ENCODE assay signal across 8 cellular contexts in the genomic region with DNA sequence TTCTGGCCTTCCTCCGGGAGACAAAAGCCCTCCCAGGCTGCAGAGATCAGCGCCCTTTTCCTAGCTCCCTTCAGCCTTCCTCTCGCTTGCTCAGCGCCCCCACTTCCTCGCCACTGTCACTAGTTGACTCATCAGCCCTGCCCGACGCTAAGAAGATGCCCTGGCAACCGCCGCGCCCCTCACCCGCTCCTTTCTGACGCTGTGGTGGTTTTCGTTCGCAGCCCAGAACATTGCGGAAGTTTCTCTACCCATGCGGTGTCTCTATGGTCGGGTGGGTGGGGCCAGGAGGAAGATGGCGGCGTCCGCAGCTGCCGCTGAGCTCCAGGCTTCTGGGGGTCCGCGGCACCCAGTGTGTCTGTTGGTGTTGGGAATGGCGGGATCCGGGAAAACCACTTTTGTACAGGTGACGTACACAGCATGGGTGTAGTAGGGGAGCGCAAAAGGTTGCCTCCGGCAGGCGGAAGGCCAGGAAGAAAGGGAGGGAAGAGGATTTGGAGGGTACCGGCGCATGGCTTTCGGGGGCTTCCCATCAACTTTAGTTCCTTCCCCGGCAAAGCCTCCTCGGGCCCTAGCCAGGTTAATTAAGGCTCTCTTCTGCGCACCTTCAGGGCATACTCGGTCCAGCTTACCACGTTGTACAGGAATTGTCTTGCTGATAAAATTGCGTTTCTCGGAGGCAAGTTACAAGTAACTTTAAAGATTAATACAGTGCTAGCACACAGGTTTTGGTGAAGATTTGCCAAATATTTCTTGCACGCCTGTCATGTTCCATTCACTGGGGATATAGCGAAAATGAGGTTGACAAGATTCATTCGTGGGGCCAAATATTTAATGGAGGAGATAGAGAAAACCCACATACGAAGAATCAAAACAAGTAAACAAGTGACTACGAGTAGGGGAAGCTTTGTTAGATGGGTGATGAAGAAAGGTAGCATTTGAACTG. TPM values are rescaled to one million over a fixed set of nuclear protein-coding genes. Genes with fewer than 3 reads are reported as not detected.
DNase-seq lines count a peak whose midpoint lies in the region; TF ChIP-seq lines count a peak whose summit lies in the region.

A gene with protein sequence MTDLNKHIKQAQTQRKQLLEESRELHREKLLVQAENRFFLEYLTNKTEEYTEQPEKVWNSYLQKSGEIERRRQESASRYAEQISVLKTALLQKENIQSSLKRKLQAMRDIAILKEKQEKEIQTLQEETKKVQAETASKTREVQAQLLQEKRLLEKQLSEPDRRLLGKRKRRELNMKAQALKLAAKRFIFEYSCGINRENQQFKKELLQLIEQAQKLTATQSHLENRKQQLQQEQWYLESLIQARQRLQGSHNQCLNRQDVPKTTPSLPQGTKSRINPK (minus strand): TSS at position 246 of the 943 bp plus-strand sequence. CDS start 1,213 bp downstream, outside the sequence.
A gene (plus strand): TSS at position 284 of the 943 bp plus-strand sequence. CDS start 9 bp downstream, at position 293.

- peak within 1 kb of the TSS; percentile 71 for H3K9ac ChIP-seq in neural progenitor cell
- peak within 1 kb of the TSS; percentile 86 to 95 for H3K9ac ChIP-seq in stomach smooth muscle (ENCODE audit: low read length in 2 of 2)

- H3K27me3 ChIP-seq in neural progenitor cell (no peaks in the 10 kb centered on the region), stomach smooth muscle (ENCODE audit: control insufficient read depth in 1 of 2, insufficient read depth in 2 of 2, low read length in 2 of 2) (no peaks in the 10 kb centered on the region)

- peak within 1 kb of the TSS; percentile 95 to 97 for H3K4me3 ChIP-seq in foreskin fibroblast (ENCODE audit: low read depth in 1 of 2, low read length in 2 of 2)
- peak within 1 kb of the TSS; percentile 74 for H3K4me3 ChIP-seq in neural progenitor cell
- H3K4me3 ChIP-seq in stomach smooth muscle (ENCODE audit: low read length in 2 of 2): peak within 1 kb of the TSS; percentile 96 to 97

- peak within 1 kb of the TSS; percentile 74 for H2AFZ ChIP-seq in neural progenitor cell (replicated peaks)

- peak within 1 kb of the TSS; percentile 50 for H3K27ac Mint-ChIP-seq in neural progenitor cell

- peaks cover 10% of the 10 kb centered on the region for H3K79me2 ChIP-seq in neural progenitor cell (ENCODE audit: low read depth)

- TF ChIP-seq CTCF in foreskin fibroblast (IDR thresholded peaks at IDR 0.05; ENCODE audit: low read depth, low read length) (no peak), neural progenitor cell (IDR thresholded peaks at IDR 0.05) (no peak)

- peaks cover 10% of the 10 kb centered on the region for H3F3A ChIP-seq in neural progenitor cell (ENCODE audit: low read depth)

- H3K9me3 ChIP-seq in neural progenitor cell (ENCODE audit: low read depth) (no peaks in the 10 kb centered on the region), stomach smooth muscle (ENCODE audit: control insufficient read depth in 2 of 2, low read length in 2 of 2) (no peaks in the 10 kb centered on the region)

- H3K4me2 ChIP-seq in neural progenitor cell: peak within 1 kb of the TSS; percentile 87

- no peaks in the 10 kb centered on the region for H3K9me3 Mint-ChIP-seq in neural progenitor cell

- no peak within 1 kb of the TSS for H3K4me3 Mint-ChIP-seq in neural progenitor cell

- no peaks in the 10 kb centered on the region for H3K27me3 Mint-ChIP-seq in neural progenitor cell (ENCODE audit: insufficient read depth, low read depth)

- no peaks in the 10 kb centered on the region for H4K20me1 ChIP-seq in neural progenitor cell (ENCODE audit: low read depth)

- no peak within 1 kb of the TSS for H3K27ac ChIP-seq in neural progenitor cell
- peak within 1 kb of the TSS; percentile 58 for H3K27ac ChIP-seq in stomach smooth muscle (ENCODE audit: low read length)

- peak; percentile 97 for DNase-seq in ELR (ENCODE audit: low read depth)
- DNase-seq in GOT3 (lab: John Stamatoyannopoulos, UW): peak; percentile 81
- DNase-seq in LHCN-M2 (ENCODE audit: low read depth): peak; percentile 94
- DNase-seq in RPMI8226: peak; percentile 93
- peak; percentile 93 for DNase-seq in activated T-helper 9 cell treated with anti-CD3 and anti-CD28 coated beads, Interleukin-2, amount 50 U/mL, for 16 hours (ENCODE audit: low read depth)
- peak; percentile 95 to 99 for DNase-seq in foreskin fibroblast
- DNase-seq in neural progenitor cell (ENCODE audit: low spot score): peak; percentile 91

- H3K36me3 ChIP-seq in neural progenitor cell: no peaks in the 10 kb centered on the region
- peaks cover 14 to 21% of the 10 kb centered on the region in 2 donors for H3K36me3 ChIP-seq in stomach smooth muscle (ENCODE audit: control insufficient read depth in 2 of 2, insufficient read depth in 2 of 2, low read length in 2 of 2)

- H3K36me3 Mint-ChIP-seq in neural progenitor cell: peaks cover 11% of the 10 kb centered on the region

- peaks cover 9% of the 10 kb centered on the region for H3K4me1 Mint-ChIP-seq in neural progenitor cell

- H3K4me1 ChIP-seq in neural progenitor cell (no peaks in the 10 kb centered on the region), stomach smooth muscle (ENCODE audit: control insufficient read depth, insufficient read depth, low read length) (peaks cover 13% of the 10 kb centered on the region)

RNA-seq across cellular contexts. Expression of the first gene that starts in this region (rescaled TPM):
- total RNA-seq in LHCN-M2 (2014; rRNA removed) (2.2 and 2.9 TPM in 2 replicates), neural progenitor cell (ENCODE audit: low replicate concordance) (5.1 and 9.2 TPM in 2 replicates)
- 0.40 TPM for polyA plus RNA-seq in LHCN-M2 (2012)

RNA-seq across cellular contexts. Expression of the second gene that starts in this region (rescaled TPM):
- total RNA-seq in LHCN-M2 (2014; rRNA removed): 46.9 and 52.0 TPM in 2 replicates
- 44.2 TPM for polyA plus RNA-seq in LHCN-M2 (2012)
- 54.9 and 59.2 TPM in 2 replicates for total RNA-seq in neural progenitor cell (ENCODE audit: low replicate concordance)
